1 cellular context compared by ENCODE assay signal in genomic region chr1:62230724-62231123, GRCh38.
TF ChIP-seq lines count a peak whose summit lies in the region.

No MANE protein-coding gene starts in this region.

TF ChIP-seq in A549, 52 proteins besides CTCF, POLR2A, EP300 and RAD21 (continued from another document):
- TF ChIP-seq HMGXB4 (CRISPR knock-in tag; IDR thresholded peaks at IDR 0.05; ENCODE audit: borderline replicate concordance) (no peak), CBX8 (IDR thresholded peaks at IDR 0.05) (no peak), FOSL2 (IDR thresholded peaks at IDR 0.05) (no peak), FOSL2 (CRISPR knock-in tag; IDR thresholded peaks at IDR 0.05) (peak; percentile 21; the same call in 1 of the 2 replicates), ZNF302 (CRISPR knock-in tag; IDR thresholded peaks at IDR 0.05) (no peak), HOXA7 (CRISPR knock-in tag; IDR thresholded peaks at IDR 0.05) (no peak), HEYL (CRISPR knock-in tag; IDR thresholded peaks at IDR 0.05) (no peak), PHF8 (IDR thresholded peaks at IDR 0.05; ENCODE audit: borderline replicate concordance, low read depth) (no peak), JUN (IDR thresholded peaks at IDR 0.05) (no peak), CBX2 (IDR thresholded peaks at IDR 0.05; ENCODE audit: borderline replicate concordance, low read depth) (no peak)
